Comparison of ENCODE assay signal across 21 cellular contexts in the genomic region with DNA sequence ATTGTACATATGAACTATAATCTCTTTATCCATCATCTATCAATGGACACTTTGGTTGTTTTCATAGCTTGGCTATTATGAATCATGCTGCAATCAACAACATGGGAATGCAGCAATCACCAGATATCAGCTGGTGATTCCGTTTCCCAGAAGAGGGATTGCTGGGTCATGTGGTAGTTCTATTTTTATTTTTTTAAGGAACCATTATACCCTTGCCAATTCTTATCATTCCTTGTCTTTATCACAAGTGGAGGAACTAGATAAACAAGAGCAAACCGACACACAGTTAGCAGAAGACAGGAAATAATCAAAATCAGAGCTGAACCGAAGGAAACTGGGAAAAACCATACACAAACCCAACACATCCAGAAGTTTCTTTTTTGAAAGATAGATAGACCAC. TPM values are rescaled to one million over a fixed set of nuclear protein-coding genes. Genes with fewer than 3 reads are reported as not detected.
"Had no signal": no experiment of that assay in that cellular context is flagged by ENCODE, and none has a peak within 500 bp of the region (broad histone marks: within the 10 kb centered on the region; RNA-seq: fewer than 3 reads in every experiment).

No MANE protein-coding gene starts in this region.

- H3K9me3 ChIP-seq: esophagus squamous epithelium, gastrocnemius medialis, mucosa of descending colon, right atrium auricular region, suprapubic skin, transverse colon had no signal

- H3K4me3 ChIP-seq: coronary artery, esophagus squamous epithelium, gastrocnemius medialis, heart left ventricle, left lung, mucosa of descending colon, right atrium auricular region, skin epidermis, suprapubic skin, transverse colon had no signal

- H3K27me3 ChIP-seq: esophagus squamous epithelium, gastrocnemius medialis, heart left ventricle, left lung, right atrium auricular region, suprapubic skin, transverse colon had no signal

- H3K27ac ChIP-seq: coronary artery, esophagus squamous epithelium, gastrocnemius medialis, heart left ventricle, left lung, right atrium auricular region, skin epidermis, suprapubic skin, transverse colon had no signal

- DNase-seq: activated B cell treated with CpG ODN at 0.5 μM for 24 hours; activated CD4-positive, alpha-beta memory T cell treated with anti-CD3 and anti-CD28 coated beads for 36 hours; activated CD4-positive, alpha-beta T cell treated with anti-CD3 and anti-CD28 coated beads for 4 hours; activated naive CD4-positive, alpha-beta T cell; activated naive CD8-positive, alpha-beta T cell treated with anti-CD3 and anti-CD28 coated beads for 36 hours; activated T-cell treated with anti-CD3 and anti-CD28 coated beads for 4 hours; anterior cingulate cortex; effector CD4-positive, alpha-beta T cell; esophagus squamous epithelium; gastrocnemius medialis; heart left ventricle; left lung; mucosa of descending colon; naive B cell; transverse colon had no signal

- H3K4me1 ChIP-seq: esophagus squamous epithelium, gastrocnemius medialis, heart left ventricle, left lung, right atrium auricular region, transverse colon had no signal

- FAIRE-seq: TTC549 had no signal

- H3K36me3 ChIP-seq: esophagus squamous epithelium, gastrocnemius medialis, heart left ventricle, left lung, right atrium auricular region, suprapubic skin, transverse colon had no signal

- ATAC-seq: gastrocnemius medialis, heart left ventricle, left lung, mucosa of descending colon had no signal

RNA-seq across cellular contexts. Expression of gene LNX1, which starts 14.5 kb away (rescaled TPM):
- total RNA-seq: activated B cell treated with CpG ODN at 0.5 μM for 24 hours; activated CD4-positive, alpha-beta memory T cell treated with anti-CD3 and anti-CD28 coated beads for 36 hours; activated naive CD8-positive, alpha-beta T cell treated with anti-CD3 and anti-CD28 coated beads for 36 hours; neural crest cell had no signal
